In the genomic region with DNA sequence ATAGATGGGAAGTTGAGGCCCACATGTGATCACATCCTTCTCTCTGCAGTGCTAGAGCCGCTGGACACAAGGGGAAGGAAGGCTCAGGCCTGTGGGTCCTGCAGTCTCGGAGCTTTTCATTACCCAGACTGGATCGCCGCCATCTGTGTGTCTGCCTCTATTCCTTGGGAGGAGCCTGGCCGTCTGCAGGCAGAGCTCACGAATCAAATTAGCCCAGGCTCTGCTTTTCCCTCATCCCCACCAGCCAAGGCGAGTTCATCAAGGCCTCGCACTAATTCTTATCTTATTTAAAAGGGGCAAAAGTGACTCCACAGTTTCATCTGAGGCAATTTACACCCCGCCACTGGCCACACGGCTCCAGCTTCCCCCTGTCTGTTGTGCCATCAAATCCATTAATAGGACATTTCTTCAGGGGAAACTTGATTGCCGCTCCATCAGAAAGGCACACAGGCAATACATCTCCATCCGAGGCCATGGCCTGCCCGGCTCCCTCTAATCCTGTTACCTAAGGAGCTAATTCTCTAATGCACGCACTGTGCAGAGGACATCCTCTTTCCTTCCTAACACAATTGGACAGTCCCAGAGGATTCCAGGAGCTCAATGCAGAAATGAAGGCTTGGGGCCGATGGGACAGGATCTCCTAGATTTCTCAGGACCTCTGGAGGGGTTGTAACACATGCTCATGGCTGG, we compare ENCODE assay signal across 2 cellular contexts.
TF ChIP-seq lines count a peak whose summit lies in the region.

No MANE protein-coding gene starts in this region.

TF ChIP-seq in GM23338, 12 proteins besides CTCF, POLR2A, EP300 and RAD21:
- TF ChIP-seq ZNF331 (CRISPR knock-in tag; IDR thresholded peaks at IDR 0.05; ENCODE audit: low read depth): no peak
- TF ChIP-seq, protein P1, sequence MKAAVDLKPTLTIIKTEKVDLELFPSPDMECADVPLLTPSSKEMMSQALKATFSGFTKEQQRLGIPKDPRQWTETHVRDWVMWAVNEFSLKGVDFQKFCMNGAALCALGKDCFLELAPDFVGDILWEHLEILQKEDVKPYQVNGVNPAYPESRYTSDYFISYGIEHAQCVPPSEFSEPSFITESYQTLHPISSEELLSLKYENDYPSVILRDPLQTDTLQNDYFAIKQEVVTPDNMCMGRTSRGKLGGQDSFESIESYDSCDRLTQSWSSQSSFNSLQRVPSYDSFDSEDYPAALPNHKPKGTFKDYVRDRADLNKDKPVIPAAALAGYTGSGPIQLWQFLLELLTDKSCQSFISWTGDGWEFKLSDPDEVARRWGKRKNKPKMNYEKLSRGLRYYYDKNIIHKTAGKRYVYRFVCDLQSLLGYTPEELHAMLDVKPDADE (IDR thresholded peaks at IDR 0.05): no peak
- TF ChIP-seq, protein P2, sequence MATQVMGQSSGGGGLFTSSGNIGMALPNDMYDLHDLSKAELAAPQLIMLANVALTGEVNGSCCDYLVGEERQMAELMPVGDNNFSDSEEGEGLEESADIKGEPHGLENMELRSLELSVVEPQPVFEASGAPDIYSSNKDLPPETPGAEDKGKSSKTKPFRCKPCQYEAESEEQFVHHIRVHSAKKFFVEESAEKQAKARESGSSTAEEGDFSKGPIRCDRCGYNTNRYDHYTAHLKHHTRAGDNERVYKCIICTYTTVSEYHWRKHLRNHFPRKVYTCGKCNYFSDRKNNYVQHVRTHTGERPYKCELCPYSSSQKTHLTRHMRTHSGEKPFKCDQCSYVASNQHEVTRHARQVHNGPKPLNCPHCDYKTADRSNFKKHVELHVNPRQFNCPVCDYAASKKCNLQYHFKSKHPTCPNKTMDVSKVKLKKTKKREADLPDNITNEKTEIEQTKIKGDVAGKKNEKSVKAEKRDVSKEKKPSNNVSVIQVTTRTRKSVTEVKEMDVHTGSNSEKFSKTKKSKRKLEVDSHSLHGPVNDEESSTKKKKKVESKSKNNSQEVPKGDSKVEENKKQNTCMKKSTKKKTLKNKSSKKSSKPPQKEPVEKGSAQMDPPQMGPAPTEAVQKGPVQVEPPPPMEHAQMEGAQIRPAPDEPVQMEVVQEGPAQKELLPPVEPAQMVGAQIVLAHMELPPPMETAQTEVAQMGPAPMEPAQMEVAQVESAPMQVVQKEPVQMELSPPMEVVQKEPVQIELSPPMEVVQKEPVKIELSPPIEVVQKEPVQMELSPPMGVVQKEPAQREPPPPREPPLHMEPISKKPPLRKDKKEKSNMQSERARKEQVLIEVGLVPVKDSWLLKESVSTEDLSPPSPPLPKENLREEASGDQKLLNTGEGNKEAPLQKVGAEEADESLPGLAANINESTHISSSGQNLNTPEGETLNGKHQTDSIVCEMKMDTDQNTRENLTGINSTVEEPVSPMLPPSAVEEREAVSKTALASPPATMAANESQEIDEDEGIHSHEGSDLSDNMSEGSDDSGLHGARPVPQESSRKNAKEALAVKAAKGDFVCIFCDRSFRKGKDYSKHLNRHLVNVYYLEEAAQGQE (IDR thresholded peaks at IDR 0.05; ENCODE audit: unreplicated experiment): no peak
- TF ChIP-seq STAT1 (IDR thresholded peaks at IDR 0.05; ENCODE audit: unreplicated experiment): no peak
- no peak for TF ChIP-seq POLR2AphosphoS5 (IDR thresholded peaks at IDR 0.05; ENCODE audit: low read depth)
- no peak for TF ChIP-seq NANOG (IDR thresholded peaks at IDR 0.05; ENCODE audit: borderline replicate concordance)

TF ChIP-seq in H1, 55 proteins besides CTCF, POLR2A, EP300 and RAD21:
- TF ChIP-seq HDAC2 (IDR thresholded peaks at IDR 0.05; ENCODE audit: borderline replicate concordance in 1 of 2, low read depth in 2 of 2, low read length in 2 of 2) (no peak), TEAD4 (IDR thresholded peaks at IDR 0.05; ENCODE audit: low read depth, low read length) (no peak), PHF8 (conservative IDR thresholded peaks at IDR 0.05; ENCODE audit: low read depth, low read length) (no peak), POU5F1 (IDR thresholded peaks at IDR 0.05; ENCODE audit: low read depth, low read length) (no peak), GTF2F1 (IDR thresholded peaks at IDR 0.05; ENCODE audit: borderline replicate concordance, low read depth, low read length) (no peak), SP1 (IDR thresholded peaks at IDR 0.05; ENCODE audit: low read depth, low read length) (no peak), TCF12 (IDR thresholded peaks at IDR 0.05; ENCODE audit: low read depth, low read length) (no peak), TAF7 (optimal IDR thresholded peaks at IDR 0.05; ENCODE audit: borderline replicate concordance, low read depth, low read length) (no peak), SP2 (IDR thresholded peaks at IDR 0.05; ENCODE audit: low read length) (no peak), ZNF274 (IDR thresholded peaks at IDR 0.05; ENCODE audit: borderline replicate concordance, extremely low read depth, low read length) (no peak), RNF2 (IDR thresholded peaks at IDR 0.05; ENCODE audit: borderline replicate concordance, low read depth, low read length, missing control alignments, poor library complexity, severe bottlenecking) (no peak), CHD2 (IDR thresholded peaks at IDR 0.05; ENCODE audit: low read length) (no peak)
- TF ChIP-seq, protein P3, sequence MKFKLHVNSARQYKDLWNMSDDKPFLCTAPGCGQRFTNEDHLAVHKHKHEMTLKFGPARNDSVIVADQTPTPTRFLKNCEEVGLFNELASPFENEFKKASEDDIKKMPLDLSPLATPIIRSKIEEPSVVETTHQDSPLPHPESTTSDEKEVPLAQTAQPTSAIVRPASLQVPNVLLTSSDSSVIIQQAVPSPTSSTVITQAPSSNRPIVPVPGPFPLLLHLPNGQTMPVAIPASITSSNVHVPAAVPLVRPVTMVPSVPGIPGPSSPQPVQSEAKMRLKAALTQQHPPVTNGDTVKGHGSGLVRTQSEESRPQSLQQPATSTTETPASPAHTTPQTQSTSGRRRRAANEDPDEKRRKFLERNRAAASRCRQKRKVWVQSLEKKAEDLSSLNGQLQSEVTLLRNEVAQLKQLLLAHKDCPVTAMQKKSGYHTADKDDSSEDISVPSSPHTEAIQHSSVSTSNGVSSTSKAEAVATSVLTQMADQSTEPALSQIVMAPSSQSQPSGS (IDR thresholded peaks at IDR 0.05; ENCODE audit: low read length): no peak
